In genomic region chr2:31337197-31337596, GRCh38 we compare ENCODE assay signal across 21 cellular contexts.
A peak's percentile ranks its signal among the peaks of the same experiment; 100 is the strongest.
DNase-seq lines count a peak whose midpoint lies in the region; ATAC-seq and TF ChIP-seq lines count a peak whose summit lies in the region.
"Had no signal": no experiment of that assay in that cellular context is flagged by ENCODE, and none has a peak within 500 bp of the region (broad histone marks: within the 10 kb centered on the region; RNA-seq: fewer than 3 reads in every experiment).

No MANE protein-coding gene starts in this region.

- H3K27ac ChIP-seq in lower lobe of right lung = no peak overlapping the region
- H3K27ac ChIP-seq: PC-9 had no signal

- H3K9me3 ChIP-seq in lower lobe of right lung = no peaks in the 10 kb centered on the region
- H3K9me3 ChIP-seq: BE2C had no signal

- H3K4me1 ChIP-seq in lower lobe of right lung = no peaks in the 10 kb centered on the region

- no peaks in the 10 kb centered on the region for H3K36me3 ChIP-seq in lower lobe of right lung
- H3K36me3 ChIP-seq: BE2C had no signal

- DNase-seq in activated CD8-positive, alpha-beta memory T cell treated with anti-CD3 and anti-CD28 coated beads for 24 hours = peak; percentile 26
- no peak for DNase-seq in activated CD8-positive, alpha-beta memory T cell treated with anti-CD3 and anti-CD28 coated beads, Interleukin-2, amount 50 U/mL, for 48 hours
- DNase-seq in astrocyte of the spinal cord (ENCODE audit: low read depth, low spot score) (peak; percentile 13), iris pigment epithelial cell (ENCODE audit: low read depth) (peak; percentile 69), lower lobe of right lung (no peak), OCI-M2 (lab: John Stamatoyannopoulos, UW; ENCODE audit: unreplicated experiment) (no peak), retina (no peak)
- DNase-seq: activated CD4-positive, alpha-beta T cell treated with anti-CD3 and anti-CD28 coated beads, Interleukin-2, amount 10 ng/mL, durations not matched to agents 24 days and 14 days; activated naive CD8-positive, alpha-beta T cell treated with anti-CD3 and anti-CD28 coated beads for 36 hours; BE2C; COR-L47; effector memory CD4-positive, alpha-beta T cell; GOT3; head of caudate nucleus; left ventricle myocardium superior; NCI-H2081 treated with DMSO at 0.1 percent for 48 hours; NCI-H446 treated with DMSO at 0.1 percent for 48 hours; PC-9; stimulated activated CD4-positive, alpha-beta T cell treated with anti-CD3 and anti-CD28 coated beads, Interleukin-4, amount 100 ng/mL, for 4 hours; stimulated activated naive CD8-positive, alpha-beta T cell treated with anti-CD3 and anti-CD28 coated beads, Interleukin-15, Interleukin-2, amounts not matched to agents 100 U/mL and 50 U/mL, for 24 hours had no signal

- TF ChIP-seq CTCF in astrocyte of the spinal cord (IDR thresholded peaks at IDR 0.05; ENCODE audit: low read depth, low read length) (no peak), lower lobe of right lung (IDR thresholded peaks at IDR 0.05) (no peak)

- H3K4me3 ChIP-seq in astrocyte of the spinal cord (ENCODE audit: low read depth, low read length) (no peak overlapping the region), lower lobe of right lung (no peak overlapping the region)
- H3K4me3 ChIP-seq: PC-9 had no signal

- in situ Hi-C loops in astrocyte of the spinal cord (cut with HindIII; ENCODE audit: low sequenced_read_pairs) = no loop called here

- ATAC-seq in HG03457 (IDR thresholded peaks at IDR 0.05; ENCODE audit: unreplicated experiment) = no peak
- ATAC-seq in lower lobe of right lung = no peak
- ATAC-seq: left ventricle myocardium superior; stimulated activated naive CD8-positive, alpha-beta T cell treated with anti-CD3 and anti-CD28 coated beads, Interleukin-15, Interleukin-2, amounts not matched to agents 100 U/mL and 50 U/mL, for 24 hours had no signal

- intact Hi-C loops in lower lobe of right lung (cut with DNase I) = loop anchor here (10.0 kb wide), 1 partner anchor 622 kb away; no protein-coding TSS in a partner anchor

- no peaks in the 10 kb centered on the region for H3K27me3 ChIP-seq in lower lobe of right lung (ENCODE audit: low read depth)

Comparison
In these comparisons a context has a peak if more than half of its experiments do, and no peak if none do; other contexts are left out.
1. DNase-seq: peak in activated CD8-positive, alpha-beta memory T cell treated with anti-CD3 and anti-CD28 coated beads for 24 hours (single experiment), astrocyte of the spinal cord (single experiment) and iris pigment epithelial cell (single experiment); none in activated CD8-positive, alpha-beta memory T cell treated with anti-CD3 and anti-CD28 coated beads, Interleukin-2, amount 50 U/mL, for 48 hours (single experiment), lower lobe of right lung (single experiment), OCI-M2 (single experiment) and retina (single experiment).